ENCODE assay signal across 8 cellular contexts in genomic region chr6:142944126-142945066, GRCh38. TPM values are rescaled to one million over a fixed set of nuclear protein-coding genes. Genes with fewer than 3 reads are reported as not detected.
DNase-seq lines count a peak whose midpoint lies in the region; ATAC-seq and TF ChIP-seq lines count a peak whose summit lies in the region.

No MANE protein-coding gene starts in this region.

- no peaks in the 10 kb centered on the region for H3K36me3 Mint-ChIP-seq in activated CD4-positive, alpha-beta T cell treated with anti-CD3 and anti-CD28 coated beads, Interleukin-2, amount 10 ng/mL, durations not matched to agents 7 days and 5 days (ENCODE audit: low read depth)

- TF ChIP-seq CTCF in colonic mucosa (IDR thresholded peaks at IDR 0.05), result no peak

- no peaks in the 10 kb centered on the region for H3K27me3 ChIP-seq in colonic mucosa

- H3K9me3 Mint-ChIP-seq in activated CD4-positive, alpha-beta T cell treated with anti-CD3 and anti-CD28 coated beads, Interleukin-2, amount 10 ng/mL, durations not matched to agents 7 days and 5 days, result no peaks in the 10 kb centered on the region

- POLR2A ChIA-PET in activated CD4-positive, alpha-beta T cell treated with anti-CD3 and anti-CD28 coated beads, Interleukin-2, amount 10 ng/mL, durations not matched to agents 7 days and 5 days (lab: Charles Lee), result interaction anchor here (1.5 kb wide), 1 partner anchor 102 kb away, joined by 4 read pairs; no protein-coding TSS in a partner anchor

- H3K4me3 ChIP-seq in colonic mucosa, result peak overlapping the region; percentile 74

- H3K27ac ChIP-seq in colonic mucosa, result peak overlapping the region; percentile 97

- no peaks in the 10 kb centered on the region for H3K9me3 ChIP-seq in colonic mucosa

- H3K9ac ChIP-seq in colonic mucosa (ENCODE audit: low read depth in 2 of 2, low read length in 2 of 2), result peak overlapping the region; percentile 96 to 98

- DNase-seq in Ammon's horn (ENCODE audit: low spot score), result peak; percentile 77
- peak; percentile 72 for DNase-seq in NCI-H2171 (lab: John Stamatoyannopoulos, UW)
- DNase-seq in activated CD4-positive, alpha-beta T cell treated with anti-CD3 and anti-CD28 coated beads, Interleukin-2, amount 10 ng/mL, durations not matched to agents 7 days and 5 days, result peak; percentile 92
- peak; percentile 85 for DNase-seq in colonic mucosa
- peak; percentile 84 for DNase-seq in left lobe of liver (ENCODE audit: low spot score)
- peak; percentile 96 for DNase-seq in stimulated activated CD4-positive, alpha-beta T cell treated with anti-CD3 and anti-CD28 coated beads, Interleukin-2, amount 100 ng/mL, for 4 hours (ENCODE audit: low read depth)

- peak overlapping the region; percentile 98 for H3K4me3 Mint-ChIP-seq in activated CD4-positive, alpha-beta T cell treated with anti-CD3 and anti-CD28 coated beads, Interleukin-2, amount 10 ng/mL, durations not matched to agents 7 days and 5 days

- CTCF ChIA-PET in activated CD4-positive, alpha-beta T cell treated with anti-CD3 and anti-CD28 coated beads, Interleukin-2, amount 10 ng/mL, durations not matched to agents 7 days and 5 days (lab: Charles Lee), result interaction anchor here (0.7 to 1.2 kb wide), 3 partner anchors 13 to 37 kb away, joined by 4 to 5 read pairs (median 4); no protein-coding TSS in a partner anchor

- intact Hi-C loops in colonic mucosa (cut with DNase I), result loop anchor here (5.0 to 10.0 kb wide), 2 partner anchors 120 to 252 kb away; no protein-coding TSS in a partner anchor

- ATAC-seq in GM19395 (IDR thresholded peaks at IDR 0.05; ENCODE audit: unreplicated experiment) (peak; percentile 9), left lobe of liver (peak; percentile 11), HG03196 (IDR thresholded peaks at IDR 0.05; ENCODE audit: unreplicated experiment) (no peak)

- no peaks in the 10 kb centered on the region for H3K36me3 ChIP-seq in colonic mucosa

- H3K4me1 Mint-ChIP-seq in activated CD4-positive, alpha-beta T cell treated with anti-CD3 and anti-CD28 coated beads, Interleukin-2, amount 10 ng/mL, durations not matched to agents 7 days and 5 days, result peaks cover 48% of the 10 kb centered on the region

- H3K4me1 ChIP-seq in colonic mucosa, result no peaks in the 10 kb centered on the region

- no peaks in the 10 kb centered on the region for H3K27me3 Mint-ChIP-seq in activated CD4-positive, alpha-beta T cell treated with anti-CD3 and anti-CD28 coated beads, Interleukin-2, amount 10 ng/mL, durations not matched to agents 7 days and 5 days

- peak overlapping the region; percentile 99 for H3K27ac Mint-ChIP-seq in activated CD4-positive, alpha-beta T cell treated with anti-CD3 and anti-CD28 coated beads, Interleukin-2, amount 10 ng/mL, durations not matched to agents 7 days and 5 days

RNA-seq across cellular contexts. Expression of gene HIVEP2, which starts 0.6 kb away (rescaled TPM):
- 10 to 100 TPM; 30.2 to 35.4 TPM for total RNA-seq in activated CD4-positive, alpha-beta T cell treated with anti-CD3 and anti-CD28 coated beads, Interleukin-2, amount 10 ng/mL, durations not matched to agents 7 days and 5 days
- total RNA-seq in colonic mucosa, result 10 to 100 TPM in 1 of 2 donors, 1 to 10 TPM in 1; 5.3 to 15.2 TPM
- 3.0 TPM for total RNA-seq in left lobe of liver
